ENCODE assay signal across 13 cellular contexts in the genomic region with DNA sequence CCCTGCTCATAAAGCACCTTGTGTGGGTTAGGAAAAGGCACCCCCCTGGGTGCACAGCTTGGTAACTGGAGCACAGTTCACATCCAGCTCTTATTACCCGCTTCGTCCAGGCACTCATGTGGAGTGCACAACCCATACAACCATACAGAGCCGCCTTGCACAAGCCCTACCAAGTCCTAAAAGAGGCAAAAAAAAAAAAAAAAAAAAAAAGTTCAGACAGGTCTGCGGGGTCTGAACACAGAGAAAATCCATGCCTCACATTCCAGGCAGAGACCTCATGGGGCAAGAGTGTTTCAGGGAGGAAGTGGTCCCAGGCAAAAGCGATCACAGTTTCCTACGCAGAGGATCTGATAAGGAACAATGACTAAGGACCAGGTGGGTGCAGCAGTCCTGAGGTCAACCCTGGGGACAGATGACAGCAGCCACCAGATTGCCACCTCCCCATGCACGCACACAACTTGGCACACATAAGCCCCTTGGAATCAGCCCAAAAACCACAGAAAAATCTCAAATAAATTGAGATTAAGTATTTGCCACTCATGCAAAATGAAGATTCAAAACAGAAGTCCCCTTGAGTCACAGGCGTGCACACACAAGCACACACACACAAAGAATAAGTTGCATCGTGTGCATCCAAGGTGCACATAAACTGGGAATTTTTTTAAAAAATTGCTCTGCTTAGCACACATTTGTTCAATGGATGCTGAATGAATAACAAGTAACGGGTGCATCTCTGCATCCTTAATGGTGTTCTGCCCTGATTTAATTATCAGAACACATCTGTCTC. TPM values are rescaled to one million over a fixed set of nuclear protein-coding genes. Genes with fewer than 3 reads are reported as not detected.
DNase-seq lines count a peak whose midpoint lies in the region; ATAC-seq and TF ChIP-seq lines count a peak whose summit lies in the region.
"Had no signal": no experiment of that assay in that cellular context is flagged by ENCODE, and none has a peak within 500 bp of the region (broad histone marks: within the 10 kb centered on the region; RNA-seq: fewer than 3 reads in every experiment).

No MANE protein-coding gene starts in this region.

- H3K36me3 Mint-ChIP-seq in activated CD4-positive, alpha-beta memory T cell treated with anti-CD3 and anti-CD28 coated beads for 36 hours: no peaks in the 10 kb centered on the region
- H3K36me3 Mint-ChIP-seq in activated CD4-positive, alpha-beta memory T cell treated with anti-CD3 and anti-CD28 coated beads, Interleukin-2, amount 10 ng/mL, durations not matched to agents 7 days and 5 days (ENCODE audit: low read depth): no peaks in the 10 kb centered on the region
- H3K36me3 Mint-ChIP-seq in activated T-helper 17 cell treated with anti-CD3 and anti-CD28 coated beads, Interleukin-2, amount 50 U/mL, for 72 hours (ENCODE audit: low read depth): no peaks in the 10 kb centered on the region
- H3K36me3 Mint-ChIP-seq in progenitor cell of endocrine pancreas (ENCODE audit: insufficient read depth) (no peaks in the 10 kb centered on the region), endothelial cell (ENCODE audit: low read depth, unreplicated experiment) (peaks cover 4% of the 10 kb centered on the region)

- H3K4me1 Mint-ChIP-seq in activated CD4-positive, alpha-beta memory T cell treated with anti-CD3 and anti-CD28 coated beads for 36 hours (ENCODE audit: low read depth): peaks cover 3% of the 10 kb centered on the region
- peaks cover 8% of the 10 kb centered on the region for H3K4me1 Mint-ChIP-seq in activated CD4-positive, alpha-beta memory T cell treated with anti-CD3 and anti-CD28 coated beads, Interleukin-2, amount 10 ng/mL, durations not matched to agents 7 days and 5 days
- no peaks in the 10 kb centered on the region for H3K4me1 Mint-ChIP-seq in activated T-helper 17 cell treated with anti-CD3 and anti-CD28 coated beads, Interleukin-2, amount 50 U/mL, for 72 hours
- H3K4me1 Mint-ChIP-seq in progenitor cell of endocrine pancreas (ENCODE audit: low read depth) (no peaks in the 10 kb centered on the region), endothelial cell (ENCODE audit: unreplicated experiment) (peaks cover 5% of the 10 kb centered on the region)

- TF ChIP-seq CTCF in progenitor cell of endocrine pancreas (IDR thresholded peaks at IDR 0.05; ENCODE audit: unreplicated experiment): no peak
- no peak for TF ChIP-seq CTCF in endothelial cell (IDR thresholded peaks at IDR 0.05; ENCODE audit: unreplicated experiment)

- H3K9me3 Mint-ChIP-seq in activated CD4-positive, alpha-beta memory T cell treated with anti-CD3 and anti-CD28 coated beads for 36 hours: no peaks in the 10 kb centered on the region
- no peaks in the 10 kb centered on the region for H3K9me3 Mint-ChIP-seq in activated CD4-positive, alpha-beta memory T cell treated with anti-CD3 and anti-CD28 coated beads, Interleukin-2, amount 10 ng/mL, durations not matched to agents 7 days and 5 days
- no peaks in the 10 kb centered on the region for H3K9me3 Mint-ChIP-seq in activated T-helper 17 cell treated with anti-CD3 and anti-CD28 coated beads, Interleukin-2, amount 50 U/mL, for 72 hours
- no peaks in the 10 kb centered on the region for H3K9me3 Mint-ChIP-seq in progenitor cell of endocrine pancreas (ENCODE audit: low read depth)
- H3K9me3 Mint-ChIP-seq in endothelial cell (ENCODE audit: unreplicated experiment): no peaks in the 10 kb centered on the region
- H3K9me3 Mint-ChIP-seq: HFFc6 had no signal

- peaks cover 15% of the 10 kb centered on the region for H3K27me3 Mint-ChIP-seq in activated CD4-positive, alpha-beta memory T cell treated with anti-CD3 and anti-CD28 coated beads for 36 hours
- peaks cover 4% of the 10 kb centered on the region for H3K27me3 Mint-ChIP-seq in activated CD4-positive, alpha-beta memory T cell treated with anti-CD3 and anti-CD28 coated beads, Interleukin-2, amount 10 ng/mL, durations not matched to agents 7 days and 5 days
- peaks cover 20% of the 10 kb centered on the region for H3K27me3 Mint-ChIP-seq in activated T-helper 17 cell treated with anti-CD3 and anti-CD28 coated beads, Interleukin-2, amount 50 U/mL, for 72 hours
- H3K27me3 Mint-ChIP-seq in progenitor cell of endocrine pancreas (peaks cover 11% of the 10 kb centered on the region), endothelial cell (ENCODE audit: unreplicated experiment) (peaks cover 12% of the 10 kb centered on the region)

- intact Hi-C loops in activated CD4-positive, alpha-beta memory T cell treated with anti-CD3 and anti-CD28 coated beads for 36 hours (cut with micrococcal nuclease): no loop called here

- CTCF ChIA-PET in activated CD4-positive, alpha-beta memory T cell treated with anti-CD3 and anti-CD28 coated beads for 36 hours (lab: Charles Lee): no interaction called here
- CTCF ChIA-PET in activated CD4-positive, alpha-beta memory T cell treated with anti-CD3 and anti-CD28 coated beads, Interleukin-2, amount 10 ng/mL, durations not matched to agents 7 days and 5 days (lab: Charles Lee): no interaction called here

- peak; percentile 93 for ATAC-seq in activated T-helper 17 cell treated with anti-CD3 and anti-CD28 coated beads, Interleukin-2, amount 50 U/mL, for 72 hours (replicated peaks)
- ATAC-seq: left colon had no signal

- H3K4me3 Mint-ChIP-seq in activated CD4-positive, alpha-beta memory T cell treated with anti-CD3 and anti-CD28 coated beads for 36 hours: no peak overlapping the region
- no peak overlapping the region for H3K4me3 Mint-ChIP-seq in activated CD4-positive, alpha-beta memory T cell treated with anti-CD3 and anti-CD28 coated beads, Interleukin-2, amount 10 ng/mL, durations not matched to agents 7 days and 5 days
- no peak overlapping the region for H3K4me3 Mint-ChIP-seq in activated T-helper 17 cell treated with anti-CD3 and anti-CD28 coated beads, Interleukin-2, amount 50 U/mL, for 72 hours
- H3K4me3 Mint-ChIP-seq in progenitor cell of endocrine pancreas (ENCODE audit: low read depth) (no peak overlapping the region), endothelial cell (ENCODE audit: unreplicated experiment) (no peak overlapping the region)
- H3K4me3 Mint-ChIP-seq: HFFc6 had no signal

- POLR2A ChIA-PET in activated CD4-positive, alpha-beta memory T cell treated with anti-CD3 and anti-CD28 coated beads for 36 hours (lab: Charles Lee): no interaction called here
- POLR2A ChIA-PET in activated CD4-positive, alpha-beta memory T cell treated with anti-CD3 and anti-CD28 coated beads, Interleukin-2, amount 10 ng/mL, durations not matched to agents 7 days and 5 days (lab: Charles Lee): no interaction called here

- H3K27ac Mint-ChIP-seq in activated CD4-positive, alpha-beta memory T cell treated with anti-CD3 and anti-CD28 coated beads for 36 hours: no peak overlapping the region
- no peak overlapping the region for H3K27ac Mint-ChIP-seq in activated CD4-positive, alpha-beta memory T cell treated with anti-CD3 and anti-CD28 coated beads, Interleukin-2, amount 10 ng/mL, durations not matched to agents 7 days and 5 days
- no peak overlapping the region for H3K27ac Mint-ChIP-seq in activated T-helper 17 cell treated with anti-CD3 and anti-CD28 coated beads, Interleukin-2, amount 50 U/mL, for 72 hours
- H3K27ac Mint-ChIP-seq in progenitor cell of endocrine pancreas (peak overlapping the region; percentile 62), endothelial cell (ENCODE audit: unreplicated experiment) (no peak overlapping the region)
- H3K27ac Mint-ChIP-seq: HFFc6 had no signal

- peak; percentile 45 for DNase-seq in activated CD4-positive, alpha-beta memory T cell treated with anti-CD3 and anti-CD28 coated beads for 36 hours
- no peak for DNase-seq in activated CD4-positive, alpha-beta memory T cell treated with anti-CD3 and anti-CD28 coated beads, Interleukin-2, amount 10 ng/mL, durations not matched to agents 7 days and 5 days
- DNase-seq in HT-29 (ENCODE audit: low spot score) (peak; percentile 18), progenitor cell of endocrine pancreas (ENCODE audit: low spot score, unreplicated experiment) (no peak), HuH-7.5 (ENCODE audit: low spot score) (no peak), endothelial cell (ENCODE audit: low spot score) (no peak), NCI-H1417 treated with DMSO at 0.1 percent for 48 hours (lab: John Stamatoyannopoulos, UW) (no peak)
- DNase-seq: activated CD4-positive, alpha-beta T cell treated with anti-CD3 and anti-CD28 coated beads, Interleukin-2, amount 50 U/mL, for 4 hours; HFFc6; left colon had no signal

RNA-seq across cellular contexts. Expression of gene MB, which starts 12.3 kb away (rescaled TPM):
- not detected for total RNA-seq in activated CD4-positive, alpha-beta memory T cell treated with anti-CD3 and anti-CD28 coated beads for 36 hours
- not detected for total RNA-seq in activated CD4-positive, alpha-beta memory T cell treated with anti-CD3 and anti-CD28 coated beads, Interleukin-2, amount 10 ng/mL, durations not matched to agents 7 days and 5 days
- 0.79 and 0.86 TPM in 2 replicates for total RNA-seq in HT-29 (2014; rRNA removed; shearing (Covaris generic))
- under 1 TPM in 1 of 2 donors, not detected in 1; 0.50 TPM for total RNA-seq in activated T-helper 17 cell treated with anti-CD3 and anti-CD28 coated beads, Interleukin-2, amount 50 U/mL, for 72 hours
- total RNA-seq in progenitor cell of endocrine pancreas (not detected in 2 replicates), endothelial cell (ENCODE audit: unreplicated experiment) (not detected)
- total RNA-seq: fibroblast of lung, HFFc6, SJSA1 had no signal

RNA-seq across cellular contexts. Expression of gene APOL6, which starts 43.4 kb away (rescaled TPM):
- total RNA-seq in activated CD4-positive, alpha-beta memory T cell treated with anti-CD3 and anti-CD28 coated beads for 36 hours: 10 to 100 TPM; 26.7 to 27.7 TPM
- total RNA-seq in activated CD4-positive, alpha-beta memory T cell treated with anti-CD3 and anti-CD28 coated beads, Interleukin-2, amount 10 ng/mL, durations not matched to agents 7 days and 5 days: 10 to 100 TPM; 72.4 to 75.6 TPM
- total RNA-seq in HT-29 (2014; rRNA removed; shearing (Covaris generic)): 6.3 and 6.8 TPM in 2 replicates
- 10 to 100 TPM; 23.0 to 38.7 TPM for total RNA-seq in activated T-helper 17 cell treated with anti-CD3 and anti-CD28 coated beads, Interleukin-2, amount 50 U/mL, for 72 hours
- total RNA-seq in progenitor cell of endocrine pancreas: 0.07 TPM in 2 replicates
- 0.23 TPM for total RNA-seq in endothelial cell (ENCODE audit: unreplicated experiment)

Comparison
In these comparisons a context has a peak if more than half of its experiments do, and no peak if none do; other contexts are left out.
1. DNase-seq: peak in activated CD4-positive, alpha-beta memory T cell treated with anti-CD3 and anti-CD28 coated beads for 36 hours (single experiment) and HT-29 (single experiment); none in activated CD4-positive, alpha-beta memory T cell treated with anti-CD3 and anti-CD28 coated beads, Interleukin-2, amount 10 ng/mL, durations not matched to agents 7 days and 5 days (single experiment), progenitor cell of endocrine pancreas (single experiment), HuH-7.5 (single experiment), endothelial cell (single experiment) and NCI-H1417 treated with DMSO at 0.1 percent for 48 hours (single experiment).